In genomic region chr14:32469388-32470160, GRCh38 we compare ENCODE assay signal across 8 cellular contexts.
DNase-seq lines count a peak whose midpoint lies in the region; ATAC-seq and TF ChIP-seq lines count a peak whose summit lies in the region.

No MANE protein-coding gene starts in this region.

- in situ Hi-C loops in Caki2 (cut with HindIII; ENCODE audit: low pct_unique_long_range_greater_than_20kb, low sequenced_read_pairs): no loop called here
- in situ Hi-C loops in SK-MEL-5 (cut with HindIII; ENCODE audit: low pct_unique_long_range_greater_than_20kb, low sequenced_read_pairs): no loop called here

- peaks cover 37% of the 10 kb centered on the region for H3K4me1 ChIP-seq in rectal smooth muscle tissue (ENCODE audit: control insufficient read depth, insufficient read depth, low read length)

- H3K4me3 ChIP-seq in fibroblast of the aortic adventitia (ENCODE audit: low read depth, low read length) (no peak overlapping the region), rectal smooth muscle tissue (ENCODE audit: low read length) (no peak overlapping the region)

- H3K27ac ChIP-seq in rectal smooth muscle tissue (ENCODE audit: low read depth, low read length): peak overlapping the region; percentile 74

- DNase-seq in Caki2 (ENCODE audit: low read depth): peak; percentile 16
- DNase-seq in Kasumi-1 (lab: John Stamatoyannopoulos, UW): peak; percentile 62 to 68
- DNase-seq in SK-MEL-5 (ENCODE audit: low read depth, low spot score): peak; percentile 68
- peak; percentile 79 for DNase-seq in fibroblast of the aortic adventitia (ENCODE audit: low read depth)
- no peak for DNase-seq in nucleus accumbens (lab: John Stamatoyannopoulos, UW)
- no peak for DNase-seq in posterior cingulate gyrus

- no peaks in the 10 kb centered on the region for H3K36me3 ChIP-seq in rectal smooth muscle tissue (ENCODE audit: control insufficient read depth, insufficient read depth, low read length)

- H3K27me3 ChIP-seq in rectal smooth muscle tissue (ENCODE audit: control insufficient read depth, insufficient read depth, low read length): no peaks in the 10 kb centered on the region

- intact Hi-C loops in posterior cingulate gyrus (cut with DNase I): loop anchor here (2.0 to 10.0 kb wide), 5 partner anchors 43 to 392 kb away; partner anchors contain the start of genes AKAP6 and ARHGAP5

- TF ChIP-seq CTCF in fibroblast of the aortic adventitia (IDR thresholded peaks at IDR 0.05; ENCODE audit: insufficient read depth, low read length): peak; percentile 60

- H3K9ac ChIP-seq in rectal smooth muscle tissue (ENCODE audit: low read length): no peak overlapping the region

- no peak for ATAC-seq in HG02678 (IDR thresholded peaks at IDR 0.05; ENCODE audit: unreplicated experiment)

Comparison
In these comparisons a context has a peak if more than half of its experiments do, and no peak if none do; other contexts are left out.
1. DNase-seq: peak in Caki2 (single experiment), Kasumi-1 (2 of 2), SK-MEL-5 (single experiment) and fibroblast of the aortic adventitia (single experiment); none in nucleus accumbens (0 of 56) and posterior cingulate gyrus (0 of 10).